In genomic region chr17:38797091-38797490, GRCh38 we compare ENCODE assay signal across 10 cellular contexts. TPM values are rescaled to one million over a fixed set of nuclear protein-coding genes. Genes with fewer than 3 reads are reported as not detected.
DNase-seq lines count a peak whose midpoint lies in the region; ATAC-seq and TF ChIP-seq lines count a peak whose summit lies in the region.
"Had no signal": no experiment of that assay in that cellular context is flagged by ENCODE, and none has a peak within 500 bp of the region (broad histone marks: within the 10 kb centered on the region; RNA-seq: fewer than 3 reads in every experiment).

No MANE protein-coding gene starts in this region.

- 81 to 82% methylated on average over 6 of the region's 6 CpGs for WGBS in testis, 2 donors

- CTCF ChIA-PET in CD4-positive, alpha-beta T cell (lab: Charles Lee), result interaction anchor here (0.9 kb wide), 1 partner anchor 74 kb away, joined by 3 read pairs; no protein-coding TSS in a partner anchor

- no peak for TF ChIP-seq POLR2A in testis (IDR thresholded peaks at IDR 0.05)

- H2AFZ ChIP-seq in Loucy (ENCODE audit: low read length), result no peak overlapping the region

- peaks cover 67% of the 10 kb centered on the region for H3K79me2 ChIP-seq in Loucy (ENCODE audit: insufficient read depth, low read length)

- H3K27ac ChIP-seq in CD4-positive, alpha-beta T cell (ENCODE audit: low read depth, low read length), result no peak overlapping the region
- H3K27ac ChIP-seq in coronary artery (peak overlapping the region; percentile 55 to 100), testis (no peak overlapping the region)

- H3K4me3 ChIP-seq in Loucy (ENCODE audit: low read length, poor library complexity, severe bottlenecking) (peak overlapping the region; percentile 91), coronary artery (peak overlapping the region; percentile 99), testis (no peak overlapping the region)

- H3F3A ChIP-seq in Loucy (ENCODE audit: low read depth), result no peaks in the 10 kb centered on the region

- no peak for TF ChIP-seq CTCF in CD4-positive, alpha-beta T cell (IDR thresholded peaks at IDR 0.05)
- TF ChIP-seq CTCF in Loucy (conservative IDR thresholded peaks at IDR 0.05; ENCODE audit: low read length), result no peak
- no peak for TF ChIP-seq CTCF in coronary artery (IDR thresholded peaks at IDR 0.05)
- TF ChIP-seq CTCF in natural killer cell (IDR thresholded peaks at IDR 0.05), result no peak
- TF ChIP-seq CTCF in testis (IDR thresholded peaks at IDR 0.05), result no peak

- H3K4me3 Mint-ChIP-seq in CD4-positive, alpha-beta T cell, result peak overlapping the region; percentile 92
- H3K4me3 Mint-ChIP-seq in natural killer cell, result peak overlapping the region; percentile 51

- H3K9me2 ChIP-seq in Loucy (replicated peaks; ENCODE audit: low read depth, low read length), result no peaks in the 10 kb centered on the region

- no peaks in the 10 kb centered on the region for H3K9me3 ChIP-seq in CD4-positive, alpha-beta T cell (ENCODE audit: control insufficient read depth, low read length)
- H3K9me3 ChIP-seq in Loucy (ENCODE audit: insufficient read depth, low read depth, low read length) (no peaks in the 10 kb centered on the region), testis (no peaks in the 10 kb centered on the region)

- H3K36me3 Mint-ChIP-seq in CD4-positive, alpha-beta T cell (ENCODE audit: low read depth), result peaks cover 60% of the 10 kb centered on the region
- peaks cover 5% of the 10 kb centered on the region for H3K36me3 Mint-ChIP-seq in natural killer cell

- H3K4me1 Mint-ChIP-seq in CD4-positive, alpha-beta T cell (ENCODE audit: low read depth), result peaks cover 52% of the 10 kb centered on the region
- peaks cover 37 to 47% of the 10 kb centered on the region in 2 donors for H3K4me1 Mint-ChIP-seq in natural killer cell

- intact Hi-C loops in CD4-positive, alpha-beta T cell (cut with DNase I, micrococcal nuclease), result no loop called here
- intact Hi-C loops in natural killer cell (cut with micrococcal nuclease), result no loop called here
- intact Hi-C loops in testis (cut with DNase I; ENCODE audit: low total_unique reads), result no loop called here

- ATAC-seq in CD4-positive, alpha-beta T cell (ENCODE audit: poor library complexity), result no peak
- ATAC-seq in natural killer cell, result no peak
- no peak for ATAC-seq in activated CD4-positive, CD25-positive, alpha-beta regulatory T cell treated with anti-CD3 and anti-CD28 coated beads, Interleukin-2, amount 50 U/mL, for 24 hours

- H3K36me3 ChIP-seq in Loucy (ENCODE audit: insufficient read depth, low read length) (peaks cover 12% of the 10 kb centered on the region), testis (ENCODE audit: low read depth, missing control alignments) (no peaks in the 10 kb centered on the region)

- POLR2A ChIA-PET in CD4-positive, alpha-beta T cell (lab: Charles Lee), result interaction anchor here (1.0 to 2.1 kb wide), 2 partner anchors 9 to 403 kb away, joined by 3 to 6 read pairs; partner anchors contain the start of gene RPL19

- H3K4me1 ChIP-seq in Loucy (ENCODE audit: insufficient read depth, low read length, poor library complexity, severe bottlenecking), result peaks cover 33% of the 10 kb centered on the region
- peaks cover 21% of the 10 kb centered on the region for H3K4me1 ChIP-seq in testis

- no peak for DNase-seq in CD4-positive, alpha-beta T cell
- DNase-seq in coronary artery (ENCODE audit: low spot score) (no peak), natural killer cell (no peak), NCI-H526 treated with DMSO at 0.1 percent for 48 hours (lab: John Stamatoyannopoulos, UW) (no peak), testis (no peak), foreskin melanocyte (no peak)
- DNase-seq: GDM1, NCI-H748 treated with DMSO at 0.1 percent for 48 hours had no signal

- peak overlapping the region; percentile 86 for H3K9ac ChIP-seq in Loucy (ENCODE audit: low read depth, low read length, poor library complexity, severe bottlenecking)

- H4K20me1 ChIP-seq in Loucy (ENCODE audit: insufficient read depth, low read length, poor library complexity, severe bottlenecking), result peaks cover 33% of the 10 kb centered on the region

- H3K9me3 Mint-ChIP-seq in CD4-positive, alpha-beta T cell, result no peaks in the 10 kb centered on the region
- no peaks in the 10 kb centered on the region for H3K9me3 Mint-ChIP-seq in natural killer cell

- H3K27me3 Mint-ChIP-seq in CD4-positive, alpha-beta T cell, result no peaks in the 10 kb centered on the region
- no peaks in the 10 kb centered on the region for H3K27me3 Mint-ChIP-seq in natural killer cell (ENCODE audit: low read depth in 2 of 2)

- H3K4me2 ChIP-seq in Loucy (ENCODE audit: low read depth, low read length, poor library complexity, severe bottlenecking), result peak overlapping the region; percentile 99

- H3K27ac Mint-ChIP-seq in CD4-positive, alpha-beta T cell, result peak overlapping the region; percentile 90
- H3K27ac Mint-ChIP-seq in natural killer cell, result peak overlapping the region; percentile 84 to 88

- H3K27me3 ChIP-seq in CD4-positive, alpha-beta T cell (ENCODE audit: control insufficient read depth, insufficient read depth, low read length), result no peaks in the 10 kb centered on the region
- H3K27me3 ChIP-seq in Loucy (ENCODE audit: insufficient read depth, low read length, poor library complexity, severe bottlenecking) (no peaks in the 10 kb centered on the region), testis (no peaks in the 10 kb centered on the region)

RNA-seq across cellular contexts. Expression of gene PIP4K2B, which starts 2.3 kb away (rescaled TPM):
- total RNA-seq in CD4-positive, alpha-beta T cell, result 10 to 100 TPM; 17.0 to 17.2 TPM
- total RNA-seq in natural killer cell (10 to 100 TPM; 26.8 to 36.8 (median 36.3) TPM), testis (10 to 100 TPM; 47.2 to 56.7 TPM)
- polyA plus RNA-seq in testis (ENCODE audit: insufficient read depth, low read depth, low replicate concordance), result 34.8 TPM

RNA-seq across cellular contexts. Expression of gene CWC25, which starts 28.0 kb away (rescaled TPM):
- 10 to 100 TPM; 63.0 to 63.3 TPM for total RNA-seq in CD4-positive, alpha-beta T cell
- total RNA-seq in natural killer cell (10 to 100 TPM; 63.8 to 79.4 (median 74.4) TPM), testis (10 to 100 TPM; 23.9 to 67.1 TPM)
- 41.9 TPM for polyA plus RNA-seq in testis (ENCODE audit: insufficient read depth, low read depth, low replicate concordance)

RNA-seq across cellular contexts. Expression of gene PSMB3, which starts 44.5 kb away (rescaled TPM):
- 10 to 100 TPM; 46.6 to 55.0 TPM for total RNA-seq in CD4-positive, alpha-beta T cell
- total RNA-seq in natural killer cell, result 100 to 1,000 TPM; 102 to 129 (median 118) TPM
- 100 to 1,000 TPM; 111 to 113 TPM for total RNA-seq in testis
- polyA plus RNA-seq in testis (ENCODE audit: insufficient read depth, low read depth, low replicate concordance), result 144 TPM

RNA-seq across cellular contexts. Expression of gene PCGF2, which starts 49.0 kb away (rescaled TPM):
- not detected for total RNA-seq in CD4-positive, alpha-beta T cell
- total RNA-seq in natural killer cell (under 1 TPM in 1 of 3 donors, not detected in 2; 0.12 TPM), testis (10 to 100 TPM in 1 of 2 donors, 1 to 10 TPM in 1; 8.1 to 20.9 TPM)
- 21.2 TPM for polyA plus RNA-seq in testis (ENCODE audit: insufficient read depth, low read depth, low replicate concordance)

RNA-seq across cellular contexts. Expression of gene RPL23, which starts 56.4 kb away (rescaled TPM):
- 1,000 to 10,000 TPM; 2,293 to 2,296 TPM for total RNA-seq in CD4-positive, alpha-beta T cell
- total RNA-seq in natural killer cell, result 100 to 1,000 TPM; 752 to 934 (median 923) TPM
- 100 to 1,000 TPM; 406 to 746 TPM for total RNA-seq in testis
- polyA plus RNA-seq in testis (ENCODE audit: insufficient read depth, low read depth, low replicate concordance), result 912 TPM

Comparison
In these comparisons a context has a peak if more than half of its experiments do, and no peak if none do; other contexts are left out.
1. H3K27ac ChIP-seq: peak in coronary artery (2 of 2); none in CD4-positive, alpha-beta T cell (single experiment) and testis (0 of 2).
2. H3K4me3 ChIP-seq: peak in Loucy (single experiment) and coronary artery (single experiment); none in testis (0 of 2).